ENCODE assay signal across 8 cellular contexts in the genomic region with DNA sequence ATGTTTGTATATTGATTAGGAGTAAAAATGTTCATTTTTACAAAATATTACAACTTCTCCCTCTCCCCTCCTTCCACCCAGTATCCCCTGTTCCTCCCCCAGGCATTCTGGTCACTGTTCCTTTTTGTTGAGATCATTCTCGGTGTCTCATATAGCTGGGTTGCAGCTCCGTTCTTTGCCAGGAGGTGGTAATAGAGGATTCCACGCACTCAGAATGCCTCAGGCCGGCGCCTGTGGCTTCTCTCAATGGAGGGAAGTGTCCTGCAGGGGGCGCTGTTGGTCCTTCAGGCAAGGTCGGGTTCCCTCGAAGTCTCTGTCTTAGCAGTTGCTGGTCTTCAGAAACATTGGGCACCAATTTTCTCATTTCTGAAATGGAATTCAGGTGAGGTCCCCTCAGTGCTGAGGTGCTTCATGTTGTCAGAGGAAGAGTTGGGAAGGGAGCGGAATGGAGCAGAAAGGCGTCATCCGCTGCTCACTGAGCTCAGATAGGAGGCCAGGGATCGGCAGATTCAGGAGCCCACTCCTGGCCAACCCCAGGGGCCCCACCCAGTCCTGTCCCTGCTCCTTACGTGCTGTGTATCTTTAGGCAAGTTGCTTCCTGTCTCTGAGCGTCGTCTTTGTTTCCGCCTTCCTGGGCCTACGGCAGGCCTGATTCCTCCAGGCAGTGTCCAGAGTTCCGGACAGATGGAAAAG. TPM values are rescaled to one million over a fixed set of nuclear protein-coding genes. Genes with fewer than 3 reads are reported as not detected.
A peak's percentile ranks its signal among the peaks of the same experiment; 100 is the strongest.
DNase-seq lines count a peak whose midpoint lies in the region; ATAC-seq and TF ChIP-seq lines count a peak whose summit lies in the region.

No MANE protein-coding gene starts in this region.

- H3K27me3 Mint-ChIP-seq in CD14-positive monocyte (ENCODE audit: low read depth in 3 of 3), result peaks cover 1 to 7% (median 7%) of the 10 kb centered on the region in 3 donors

- peaks cover 0 to 19% (median 0%) of the 10 kb centered on the region in 7 donors for H3K27me3 ChIP-seq in spleen (replicated peaks in 1 of 7)

- TF ChIP-seq CTCF in CD14-positive monocyte (IDR thresholded peaks at IDR 0.05) (peak; percentile 65), epithelial cell of proximal tubule (conservative IDR thresholded peaks at IDR 0.05; ENCODE audit: low read depth, low read length) (peak; percentile 63), spleen (IDR thresholded peaks at IDR 0.05 in 8 of 11, conservative IDR thresholded peaks at IDR 0.05 in 3 of 11) (peak in 6 of 11 experiments; percentile 23 to 49 (median 34))

- H3K27ac ChIP-seq in spleen, result no peak overlapping the region

- H3K4me3 ChIP-seq in epithelial cell of proximal tubule (ENCODE audit: low read depth, low read length) (no peak overlapping the region), spleen (no peak overlapping the region)

- ATAC-seq in GM19452 (IDR thresholded peaks at IDR 0.05; ENCODE audit: unreplicated experiment) (no peak), GM21526 (IDR thresholded peaks at IDR 0.05; ENCODE audit: low FRiP score, unreplicated experiment) (no peak)

- H3K27ac Mint-ChIP-seq in CD14-positive monocyte, result peak overlapping the region; percentile 14 to 94 (median 50)

- DNase-seq in CD14-positive monocyte (ENCODE audit: low spot score), result no peak
- peak; percentile 83 for DNase-seq in HT-29 (ENCODE audit: low spot score)
- peak; percentile 19 for DNase-seq in activated CD4-positive, CD25-positive, alpha-beta regulatory T cell treated with anti-CD3 and anti-CD28 coated beads, Interleukin-2, amount 50 U/mL, for 16 hours (ENCODE audit: low read depth, low spot score)
- DNase-seq in epithelial cell of proximal tubule (ENCODE audit: low read depth), result no peak
- DNase-seq in spleen, result peak; percentile 70
- no peak for DNase-seq in NCI-H446 treated with DMSO at 0.1 percent for 48 hours (lab: John Stamatoyannopoulos, UW)

- intact Hi-C loops in CD14-positive monocyte (cut with micrococcal nuclease) (loop anchor here in 1 of 2 donors (2.0 kb wide), 1 partner anchor 70 kb away; no protein-coding TSS in a partner anchor), spleen (cut with DNase I; ENCODE audit: low total_unique reads) (no loop called here)

- H3K4me1 ChIP-seq in spleen, result peaks cover 0 to 25% (median 9%) of the 10 kb centered on the region in 6 donors

- 77 to 80% (median 78%) methylated on average over 18 of the region's 18 CpGs for WGBS in spleen, 5 donors

- peaks cover 7 to 30% (median 18%) of the 10 kb centered on the region in 7 donors for H3K9me3 Mint-ChIP-seq in CD14-positive monocyte

- peaks cover 0 to 42% (median 23%) of the 10 kb centered on the region in 6 donors for H3K36me3 ChIP-seq in spleen

- peaks cover 11 to 25% of the 10 kb centered on the region in 2 donors for H3K36me3 Mint-ChIP-seq in CD14-positive monocyte

- no peaks in the 10 kb centered on the region for H3K9me3 ChIP-seq in spleen

- peaks cover 62% of the 10 kb centered on the region for H3K4me1 Mint-ChIP-seq in CD14-positive monocyte

- no peak overlapping the region for H3K4me3 Mint-ChIP-seq in CD14-positive monocyte

- TF ChIP-seq POLR2A in spleen (IDR thresholded peaks at IDR 0.05), result no peak

RNA-seq across cellular contexts. Expression of a gene that starts 10.3 kb away (rescaled TPM):
- under 1 TPM in 1 of 2 donors, not detected in 1; 0.41 TPM for polyA plus RNA-seq in CD14-positive monocyte
- 2.8 and 6.5 TPM in 2 replicates for total RNA-seq in HT-29 (2014; rRNA removed; shearing (Covaris generic))
- 0.69 and 2.2 TPM in 2 replicates for total RNA-seq in epithelial cell of proximal tubule
- total RNA-seq in spleen, result under 1 TPM in 1 of 7 donors, not detected in 6; 0.61 TPM
- 1 to 10 TPM in 1 of 3 donors, under 1 TPM in 2; 0.42 to 1.4 (median 0.48) TPM for polyA plus RNA-seq in spleen

RNA-seq across cellular contexts. Expression of a gene that starts 10.7 kb away (rescaled TPM):
- polyA plus RNA-seq in CD14-positive monocyte (1 to 10 TPM; 8.5 to 9.3 TPM), spleen (10 to 100 TPM; 31.0 to 61.1 (median 50.5) TPM)
- 324 and 336 TPM in 2 replicates for total RNA-seq in HT-29 (2014; rRNA removed; shearing (Covaris generic))
- total RNA-seq in epithelial cell of proximal tubule (123 and 185 TPM in 2 replicates), spleen (10 to 100 TPM; 53.0 to 72.6 (median 62.5) TPM)

RNA-seq across cellular contexts. Expression of a gene that starts 24.0 kb away (rescaled TPM):
- polyA plus RNA-seq in CD14-positive monocyte (10 to 100 TPM; 33.0 to 37.2 TPM), spleen (10 to 100 TPM; 39.2 to 54.3 (median 42.4) TPM)
- total RNA-seq in HT-29 (2014; rRNA removed; shearing (Covaris generic)), result 89.2 and 92.5 TPM in 2 replicates
- total RNA-seq in epithelial cell of proximal tubule (16.1 and 36.4 TPM in 2 replicates), spleen (10 to 100 TPM; 21.4 to 32.1 (median 29.0) TPM)

RNA-seq across cellular contexts. Expression of a gene that starts 26.7 kb away (rescaled TPM):
- not detected for polyA plus RNA-seq in CD14-positive monocyte
- not detected in 2 replicates for total RNA-seq in HT-29 (2014; rRNA removed; shearing (Covaris generic))
- total RNA-seq in epithelial cell of proximal tubule, result not detected in 2 replicates
- not detected for total RNA-seq in spleen
- not detected for polyA plus RNA-seq in spleen

RNA-seq across cellular contexts. Expression of a gene that starts 54.3 kb away (rescaled TPM):
- not detected for polyA plus RNA-seq in CD14-positive monocyte
- 0.05 TPM in 1 of 2 replicates, not detected in the other for total RNA-seq in HT-29 (2014; rRNA removed; shearing (Covaris generic))
- not detected in 2 replicates for total RNA-seq in epithelial cell of proximal tubule
- 1 to 10 TPM in 1 of 7 donors, under 1 TPM in 4, not detected in 2; 0.28 to 1.5 (median 0.40) TPM for total RNA-seq in spleen
- polyA plus RNA-seq in spleen, result 1 to 10 TPM in 1 of 3 donors, under 1 TPM in 2; 0.33 to 1.7 (median 0.45) TPM

Comparison
In these comparisons a context has a peak if more than half of its experiments do, and no peak if none do; other contexts are left out.
1. DNase-seq: peak in HT-29 (single experiment), activated CD4-positive, CD25-positive, alpha-beta regulatory T cell treated with anti-CD3 and anti-CD28 coated beads, Interleukin-2, amount 50 U/mL, for 16 hours (single experiment) and spleen (single experiment); none in CD14-positive monocyte (single experiment), epithelial cell of proximal tubule (single experiment) and NCI-H446 treated with DMSO at 0.1 percent for 48 hours (single experiment).
2. Peak in every context shown above with its lines, with median percentiles within 50 percentile points of each other: CTCF ChIP-seq.